8 cellular contexts compared by ENCODE assay signal in the genomic region with DNA sequence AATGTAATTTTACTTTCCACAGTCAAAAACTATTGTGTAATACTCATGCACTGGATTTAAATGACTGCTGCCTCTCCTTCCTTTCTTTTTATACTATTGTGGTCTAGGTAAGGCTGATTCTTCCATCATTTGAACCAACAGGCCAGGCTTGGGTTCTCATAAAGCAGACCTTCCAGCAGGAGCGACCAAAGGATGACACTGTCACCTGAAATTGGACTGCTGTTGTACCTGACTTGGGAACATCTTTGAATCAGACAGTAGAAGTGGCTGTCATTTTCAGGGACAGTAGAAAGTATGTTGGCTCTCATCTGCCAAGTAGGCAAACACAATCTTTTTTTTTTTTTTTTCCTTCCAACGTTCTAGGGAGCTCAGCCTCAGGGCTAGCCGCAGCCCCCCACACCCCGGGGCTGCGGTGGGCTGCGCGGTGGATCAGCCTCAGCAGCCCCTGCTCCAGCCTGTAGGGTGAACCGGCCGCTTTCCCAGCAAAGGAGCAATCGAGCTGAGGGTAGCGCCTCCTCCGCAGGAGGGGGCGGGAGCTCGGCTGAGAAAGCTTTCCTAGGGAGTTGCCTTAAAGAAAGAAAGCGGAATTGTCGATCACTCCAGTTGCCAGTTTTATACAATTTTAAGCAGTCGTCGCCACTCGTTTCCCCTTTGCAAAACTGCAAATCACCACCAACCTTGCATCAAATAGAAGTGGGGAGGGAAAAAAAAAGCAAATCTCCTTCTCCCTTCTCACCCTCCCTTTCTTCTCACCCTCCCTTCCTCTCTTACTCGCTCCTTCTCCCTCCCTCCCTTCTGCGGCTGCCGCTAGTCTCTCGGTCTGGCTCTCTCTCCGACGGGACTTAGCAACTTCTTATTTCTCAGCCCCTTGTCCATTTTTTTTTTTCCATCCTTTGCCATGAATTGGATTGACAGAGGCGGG. TPM values are rescaled to one million over a fixed set of nuclear protein-coding genes. Genes with fewer than 3 reads are reported as not detected.
DNase-seq lines count a peak whose midpoint lies in the region; ATAC-seq and TF ChIP-seq lines count a peak whose summit lies in the region.

A gene (plus strand): TSS at position 807 of the 922 bp plus-strand sequence. CDS start 748 bp downstream, outside the sequence.

- H3K9ac ChIP-seq in ES-I3 (ENCODE audit: low read depth, low read length) = peak within 1 kb of the TSS; percentile 66

- H3K4me1 ChIP-seq in ES-I3 (ENCODE audit: insufficient read depth, low read length) (no peaks in the 10 kb centered on the region), psoas muscle (no peaks in the 10 kb centered on the region)

- 3 to 4% (median 4%) methylated on average over 26 of the region's 26 CpGs for WGBS in psoas muscle, 3 donors

- TF ChIP-seq CTCF in brain microvascular endothelial cell (IDR thresholded peaks at IDR 0.05; ENCODE audit: low read depth, low read length, missing control alignments) = peak; percentile 51
- TF ChIP-seq CTCF in psoas muscle (IDR thresholded peaks at IDR 0.05) = no peak

- H3K36me3 ChIP-seq in ES-I3 (ENCODE audit: insufficient read depth, low read length) (no peaks in the 10 kb centered on the region), brain microvascular endothelial cell (replicated peaks) (no peaks in the 10 kb centered on the region), psoas muscle (ENCODE audit: insufficient read depth in 1 of 2, low read depth in 1 of 2) (no peaks in the 10 kb centered on the region)

- H3K27me3 ChIP-seq in brain microvascular endothelial cell (replicated peaks) (no peaks in the 10 kb centered on the region), psoas muscle (ENCODE audit: insufficient read depth in 3 of 3, low read length in 2 of 3) (peaks cover 0 to 8% (median 0%) of the 10 kb centered on the region in 3 donors)

- in situ Hi-C loops in brain microvascular endothelial cell (cut with HindIII; ENCODE audit: low pct_ligation_motif_present, low sequenced_read_pairs) = no loop called here

- peak within 1 kb of the TSS; percentile 87 for H3K27ac ChIP-seq in brain microvascular endothelial cell
- H3K27ac ChIP-seq in psoas muscle = peak within 1 kb of the TSS; percentile 58

- ATAC-seq in psoas muscle (peak; percentile 31 to 71 (median 59)), HG03354 (IDR thresholded peaks at IDR 0.05; ENCODE audit: poor library complexity, severe bottlenecking, unreplicated experiment) (no peak)

- DNase-seq in NCI-H226 (peak; percentile 54), brain microvascular endothelial cell (peak; percentile 82), psoas muscle (peak; percentile 55 to 72), GDM1 (lab: John Stamatoyannopoulos, UW) (no peak)
- DNase-seq in stimulated activated CD4-positive, alpha-beta T cell treated with anti-CD3 and anti-CD28 coated beads, Interleukin-4, amount 100 ng/mL, for 1 hour = no peak

- peak within 1 kb of the TSS; percentile 87 for H3K4me3 ChIP-seq in brain microvascular endothelial cell (ENCODE audit: low read depth, low read length)
- peak within 1 kb of the TSS; percentile 86 for H3K4me3 ChIP-seq in iPS-11a (ENCODE audit: low read depth, low read length)
- peak within 1 kb of the TSS; percentile 71 for H3K4me3 ChIP-seq in psoas muscle

- intact Hi-C loops in psoas muscle (cut with DNase I) = loop anchor here in 1 of 2 donors (5.0 to 10.0 kb wide), 2 partner anchors 243 to 626 kb away; no protein-coding TSS in a partner anchor

- H3K9me3 ChIP-seq in ES-I3 (ENCODE audit: control insufficient read depth, insufficient read depth, low read length) (no peaks in the 10 kb centered on the region), psoas muscle (no peaks in the 10 kb centered on the region)

RNA-seq across cellular contexts. Expression of the gene that starts here (rescaled TPM):
- 1 to 10 TPM; 2.1 to 4.1 (median 2.6) TPM for total RNA-seq in psoas muscle
- under 1 TPM; 0.53 to 0.99 (median 0.66) TPM for polyA plus RNA-seq in psoas muscle

Comparison
In these comparisons a context has a peak if more than half of its experiments do, and no peak if none do; other contexts are left out.
1. DNase-seq: peak in NCI-H226 (single experiment), brain microvascular endothelial cell (single experiment) and psoas muscle (2 of 2); none in stimulated activated CD4-positive, alpha-beta T cell treated with anti-CD3 and anti-CD28 coated beads, Interleukin-4, amount 100 ng/mL, for 1 hour (single experiment) and GDM1 (single experiment).
2. Peak in every context shown above with its lines, with median percentiles within 50 percentile points of each other: H3K4me3 ChIP-seq.